1 cellular context compared by ENCODE assay signal in genomic region chr17:48671697-48672171, GRCh38.
TF ChIP-seq lines count a peak whose summit lies in the region.

No MANE protein-coding gene starts in this region.

TF ChIP-seq in HepG2, 621 proteins besides CTCF, POLR2A, EP300 and RAD21 (continues in another document):
- TF ChIP-seq ZNF552 (CRISPR knock-in tag; IDR thresholded peaks at IDR 0.05; ENCODE audit: borderline replicate concordance) (no peak), ZBED4 (CRISPR knock-in tag; IDR thresholded peaks at IDR 0.05; ENCODE audit: borderline replicate concordance) (peak; percentile 95), ZNF383 (CRISPR knock-in tag; IDR thresholded peaks at IDR 0.05; ENCODE audit: borderline replicate concordance) (0 out of 2 replicates have a peak, but pooled peaks have one; percentile 61), ZFP91 (CRISPR knock-in tag; IDR thresholded peaks at IDR 0.05; ENCODE audit: borderline replicate concordance) (no peak), SRF (IDR thresholded peaks at IDR 0.05; ENCODE audit: low read depth, low read length) (no peak), ZNF703 (CRISPR knock-in tag; IDR thresholded peaks at IDR 0.05; ENCODE audit: borderline replicate concordance) (no peak), ZNF558 (CRISPR knock-in tag; IDR thresholded peaks at IDR 0.05; ENCODE audit: borderline replicate concordance) (no peak), ZNF234 (CRISPR knock-in tag; conservative IDR thresholded peaks at IDR 0.05) (no peak), DDIT3 (CRISPR knock-in tag; IDR thresholded peaks at IDR 0.05) (no peak), ZNF615 (CRISPR knock-in tag; IDR thresholded peaks at IDR 0.05; ENCODE audit: borderline replicate concordance) (peak; percentile 84; the same call in 1 of the 2 replicates), PHF8 (CRISPR knock-in tag; IDR thresholded peaks at IDR 0.05) (0 out of 2 replicates have a peak, but pooled peaks have one; percentile 28), REL (CRISPR knock-in tag; conservative IDR thresholded peaks at IDR 0.05) (no peak), THAP7 (CRISPR knock-in tag; IDR thresholded peaks at IDR 0.05) (no peak), ZNF432 (CRISPR knock-in tag; IDR thresholded peaks at IDR 0.05; ENCODE audit: borderline replicate concordance) (no peak), CREB3 (CRISPR knock-in tag; IDR thresholded peaks at IDR 0.05) (no peak), NR2F6 (IDR thresholded peaks at IDR 0.05) (no peak), NR2F6 (CRISPR knock-in tag; IDR thresholded peaks at IDR 0.05) (0 out of 2 replicates have a peak, but pooled peaks have one; percentile 2), MEIS2 (CRISPR knock-in tag; IDR thresholded peaks at IDR 0.05) (peak; percentile 31; the same call in 1 of the 2 replicates), SPEN (CRISPR knock-in tag; IDR thresholded peaks at IDR 0.05; ENCODE audit: low read depth) (no peak), ZNF768 (CRISPR knock-in tag; IDR thresholded peaks at IDR 0.05) (no peak), ISL2 (CRISPR knock-in tag; IDR thresholded peaks at IDR 0.05) (no peak; the same call in 1 of the 2 replicates), EZH2 (conservative IDR thresholded peaks at IDR 0.05; ENCODE audit: low read depth, low read length) (no peak), ZNF232 (CRISPR knock-in tag; IDR thresholded peaks at IDR 0.05; ENCODE audit: borderline replicate concordance) (0 out of 2 replicates have a peak, but pooled peaks have one; percentile 47), HOXA5 (CRISPR knock-in tag; IDR thresholded peaks at IDR 0.05) (no peak), ZNF20 (CRISPR knock-in tag; IDR thresholded peaks at IDR 0.05) (no peak), ZFP37 (CRISPR knock-in tag; IDR thresholded peaks at IDR 0.05; ENCODE audit: borderline replicate concordance) (no peak), SMAD3 (CRISPR knock-in tag; IDR thresholded peaks at IDR 0.05) (peak; percentile 57; the same call in 1 of the 2 replicates), STAT5B (CRISPR knock-in tag; IDR thresholded peaks at IDR 0.05) (no peak), ELF1 (CRISPR knock-in tag; IDR thresholded peaks at IDR 0.05) (no peak), ZNF891 (CRISPR knock-in tag; IDR thresholded peaks at IDR 0.05) (0 out of 2 replicates have a peak, but pooled peaks have one; percentile 41), ZSCAN5A (CRISPR knock-in tag; IDR thresholded peaks at IDR 0.05; ENCODE audit: borderline replicate concordance) (no peak), ZNF318 (CRISPR knock-in tag; IDR thresholded peaks at IDR 0.05) (no peak), EEA1 (CRISPR knock-in tag; IDR thresholded peaks at IDR 0.05; ENCODE audit: borderline replicate concordance) (no peak), HOXA9 (CRISPR knock-in tag; IDR thresholded peaks at IDR 0.05; ENCODE audit: borderline replicate concordance) (no peak), ZNF513 (CRISPR knock-in tag; conservative IDR thresholded peaks at IDR 0.05) (no peak), PITX1 (CRISPR knock-in tag; IDR thresholded peaks at IDR 0.05) (no peak), ARID5B (CRISPR knock-in tag; IDR thresholded peaks at IDR 0.05) (no peak)
